ENCODE assay signal across 24 cellular contexts in genomic region chr22:35910926-35911325, GRCh38.
"Had no signal": no experiment of that assay in that cellular context is flagged by ENCODE, and none has a peak within 500 bp of the region (broad histone marks: within the 10 kb centered on the region; RNA-seq: fewer than 3 reads in every experiment).

No MANE protein-coding gene starts in this region.

- ATAC-seq: activated CD8-positive, alpha-beta T cell treated with anti-CD3 and anti-CD28 coated beads, Interleukin-2, amount 10 ng/mL, durations not matched to agents 7 days and 5 days; activated naive CD4-positive, alpha-beta T cell treated with anti-CD3 and anti-CD28 coated beads, Interleukin-2, amount 50 U/mL, for 72 hours; effector memory CD8-positive, alpha-beta T cell; gastroesophageal sphincter; left lung; naive thymus-derived CD4-positive, alpha-beta T cell; stimulated activated naive B cell treated with anti-CD40 and anti-IgM and Interleukin-4, amounts not matched to agents 10 μg/mL and 1 μg/mL and 100 μg/mL, for 72 hours had no signal

- H3K9me3 ChIP-seq: esophagus squamous epithelium, gastroesophageal sphincter, left lung, transverse colon had no signal

- H3K4me3 Mint-ChIP-seq: activated CD4-positive, alpha-beta T cell treated with anti-CD3 and anti-CD28 coated beads, Interleukin-2, amount 10 ng/mL, durations not matched to agents 7 days and 5 days; activated CD8-positive, alpha-beta T cell treated with anti-CD3 and anti-CD28 coated beads, Interleukin-2, amount 10 ng/mL, durations not matched to agents 7 days and 5 days; activated T-helper 1 cell treated with anti-CD3 and anti-CD28 coated beads, Interleukin-12 subunit alpha, Interleukin-12 subunit beta, Interleukin-2, Interleukin-4 antibody, amounts not matched to agents 30 ng/mL and 10 ng/mL and 1 ng/mL, durations not matched to agents 14 hours and 24 hours and 36 hours; central memory CD8-positive, alpha-beta T cell; effector memory CD8-positive, alpha-beta T cell; naive thymus-derived CD4-positive, alpha-beta T cell; neural crest cell; stimulated activated naive B cell treated with anti-CD40 and anti-IgM and Interleukin-4, amounts not matched to agents 10 μg/mL and 1 μg/mL and 100 μg/mL, for 72 hours had no signal

- H3K27me3 Mint-ChIP-seq: progenitor cell of endocrine pancreas had no signal

- H3K4me3 ChIP-seq: esophagus squamous epithelium, gastroesophageal sphincter, left lung, skin epidermis, transverse colon had no signal

- H3K9me3 Mint-ChIP-seq: activated CD4-positive, alpha-beta T cell treated with anti-CD3 and anti-CD28 coated beads, Interleukin-2, amount 10 ng/mL, durations not matched to agents 7 days and 5 days; activated naive CD4-positive, alpha-beta T cell treated with anti-CD3 and anti-CD28 coated beads, Interleukin-2, amount 50 U/mL, for 72 hours; activated T-helper 1 cell treated with anti-CD3 and anti-CD28 coated beads, Interleukin-12 subunit alpha, Interleukin-12 subunit beta, Interleukin-2, Interleukin-4 antibody, amounts not matched to agents 30 ng/mL and 10 ng/mL and 1 ng/mL, durations not matched to agents 14 hours and 24 hours and 36 hours; central memory CD8-positive, alpha-beta T cell; effector memory CD8-positive, alpha-beta T cell; naive thymus-derived CD4-positive, alpha-beta T cell; neural crest cell; stimulated activated naive B cell treated with anti-CD40 and anti-IgM and Interleukin-4, amounts not matched to agents 10 μg/mL and 1 μg/mL and 100 μg/mL, for 72 hours had no signal

- H3K27ac Mint-ChIP-seq: activated CD4-positive, alpha-beta T cell treated with anti-CD3 and anti-CD28 coated beads, Interleukin-2, amount 10 ng/mL, durations not matched to agents 7 days and 5 days; activated CD8-positive, alpha-beta T cell treated with anti-CD3 and anti-CD28 coated beads, Interleukin-2, amount 10 ng/mL, durations not matched to agents 7 days and 5 days; activated naive CD4-positive, alpha-beta T cell treated with anti-CD3 and anti-CD28 coated beads, Interleukin-2, amount 50 U/mL, for 72 hours; activated T-helper 1 cell treated with anti-CD3 and anti-CD28 coated beads, Interleukin-12 subunit alpha, Interleukin-12 subunit beta, Interleukin-2, Interleukin-4 antibody, amounts not matched to agents 30 ng/mL and 10 ng/mL and 1 ng/mL, durations not matched to agents 14 hours and 24 hours and 36 hours; effector memory CD8-positive, alpha-beta T cell; naive thymus-derived CD4-positive, alpha-beta T cell; progenitor cell of endocrine pancreas; stimulated activated naive B cell treated with anti-CD40 and anti-IgM and Interleukin-4, amounts not matched to agents 10 μg/mL and 1 μg/mL and 100 μg/mL, for 72 hours had no signal

- H3K27ac ChIP-seq: brain microvascular endothelial cell, left lung, skin epidermis, transverse colon, WERI-Rb-1 had no signal

- H3K27me3 ChIP-seq: brain microvascular endothelial cell, esophagus squamous epithelium, gastroesophageal sphincter, left lung, transverse colon had no signal

- H3K36me3 ChIP-seq: brain microvascular endothelial cell, esophagus squamous epithelium, gastroesophageal sphincter, left lung, transverse colon, WERI-Rb-1 had no signal

- DNase-seq: activated CD4-positive, alpha-beta T cell treated with anti-CD3 and anti-CD28 coated beads, Interleukin-2, amount 10 ng/mL, durations not matched to agents 7 days and 5 days; activated CD4-positive, CD25-positive, alpha-beta regulatory T cell treated with anti-CD3 and anti-CD28 coated beads, Interleukin-2, amount 50 U/mL, for 72 hours; activated CD8-positive, alpha-beta T cell treated with anti-CD3 and anti-CD28 coated beads, Interleukin-2, amount 10 ng/mL, durations not matched to agents 7 days and 5 days; aorta; brain microvascular endothelial cell; effector memory CD8-positive, alpha-beta T cell; esophagus squamous epithelium; head of caudate nucleus; kidney; left lung; naive thymus-derived CD4-positive, alpha-beta T cell; stimulated activated CD4-positive, alpha-beta T cell treated with anti-CD3 and anti-CD28 coated beads, Interleukin-2, amount 100 ng/mL, for 24 hours; stimulated activated CD8-positive, alpha-beta memory T cell treated with anti-CD3 and anti-CD28 coated beads, Interleukin-4, amount 100 ng/mL, for 48 hours; stimulated activated naive B cell treated with anti-CD40 and anti-IgM and Interleukin-4, amounts not matched to agents 10 μg/mL and 1 μg/mL and 100 μg/mL, for 72 hours; T-helper 1 cell; transverse colon; WERI-Rb-1 had no signal

- H3K36me3 Mint-ChIP-seq: activated naive CD4-positive, alpha-beta T cell treated with anti-CD3 and anti-CD28 coated beads, Interleukin-2, amount 50 U/mL, for 72 hours; naive thymus-derived CD4-positive, alpha-beta T cell; stimulated activated naive B cell treated with anti-CD40 and anti-IgM and Interleukin-4, amounts not matched to agents 10 μg/mL and 1 μg/mL and 100 μg/mL, for 72 hours had no signal
